In genomic region chr10:31623466-31623865, GRCh38 we compare ENCODE assay signal across 14 cellular contexts.
DNase-seq lines count a peak whose midpoint lies in the region; ATAC-seq and TF ChIP-seq lines count a peak whose summit lies in the region.
"Had no signal": no experiment of that assay in that cellular context is flagged by ENCODE, and none has a peak within 500 bp of the region (broad histone marks: within the 10 kb centered on the region; RNA-seq: fewer than 3 reads in every experiment).

No MANE protein-coding gene starts in this region.

- H3K4me3 ChIP-seq in AG09309 (ENCODE audit: control insufficient read depth, low read depth, low read length) (no peak overlapping the region), adipocyte (ENCODE audit: low read length) (peak overlapping the region; percentile 60), gastroesophageal sphincter (no peak overlapping the region), psoas muscle (no peak overlapping the region)

- no peak for TF ChIP-seq POLR2A in gastroesophageal sphincter (IDR thresholded peaks at IDR 0.05)

- ATAC-seq in gastroesophageal sphincter (peak; percentile 49), psoas muscle (peak; percentile 80 to 88 (median 84)), HG02870 (IDR thresholded peaks at IDR 0.05; ENCODE audit: unreplicated experiment) (no peak)
- ATAC-seq: activated CD8-positive, alpha-beta memory T cell treated with anti-CD3 and anti-CD28 coated beads, Interleukin-2, amount 10 ng/mL, durations not matched to agents 7 days and 5 days had no signal

- WGBS in gastroesophageal sphincter (ENCODE audit: low coverage in 1 of 2), 2 donors: 21 to 37% methylated on average over 2 to 3 of the region's 3 CpGs
- 15 to 33% (median 20%) methylated on average over 3 of the region's 3 CpGs for WGBS in psoas muscle, 3 donors

- H3K9ac ChIP-seq in adipocyte (ENCODE audit: low read length): peak overlapping the region; percentile 72

- TF ChIP-seq EP300 in gastroesophageal sphincter (IDR thresholded peaks at IDR 0.05): no peak

- H3K36me3 ChIP-seq in adipocyte (ENCODE audit: control insufficient read depth, insufficient read depth, low read length, severe bottlenecking) (no peaks in the 10 kb centered on the region), gastroesophageal sphincter (no peaks in the 10 kb centered on the region), psoas muscle (ENCODE audit: insufficient read depth in 1 of 2, low read depth in 1 of 2) (no peaks in the 10 kb centered on the region)

- H3K9me3 ChIP-seq in adipocyte (ENCODE audit: control insufficient read depth, low read length) (peaks cover 15% of the 10 kb centered on the region), gastroesophageal sphincter (peaks cover 0 to 16% (median 0%) of the 10 kb centered on the region in 3 donors), psoas muscle (peaks cover 11% of the 10 kb centered on the region)

- TF ChIP-seq CTCF in AG09309 (IDR thresholded peaks at IDR 0.05; ENCODE audit: control insufficient read depth, insufficient read depth, low read depth, low read length, missing control alignments) (no peak), gastroesophageal sphincter (IDR thresholded peaks at IDR 0.05) (no peak), psoas muscle (IDR thresholded peaks at IDR 0.05) (no peak)

- H3K4me1 ChIP-seq in adipocyte (ENCODE audit: control insufficient read depth, insufficient read depth, low read length) (peaks cover 45% of the 10 kb centered on the region), gastroesophageal sphincter (peaks cover 0 to 25% (median 19%) of the 10 kb centered on the region in 3 donors), psoas muscle (peaks cover 22% of the 10 kb centered on the region)

- no peaks in the 10 kb centered on the region for H3K27me3 ChIP-seq in adipocyte (replicated peaks; ENCODE audit: control insufficient read depth, insufficient read depth, low read length)
- no peaks in the 10 kb centered on the region for H3K27me3 ChIP-seq in gastroesophageal sphincter
- H3K27me3 ChIP-seq in psoas muscle (ENCODE audit: insufficient read depth in 3 of 3, low read length in 2 of 3): no peaks in the 10 kb centered on the region

- intact Hi-C loops in psoas muscle (cut with DNase I): no loop called here
- intact Hi-C loops in head of caudate nucleus (cut with DNase I): no loop called here

- peak; percentile 94 for DNase-seq in AG09309 (ENCODE audit: low read depth)
- peak; percentile 87 for DNase-seq in adipocyte (ENCODE audit: low read depth)
- peak; percentile 39 to 57 for DNase-seq in psoas muscle
- no peak for DNase-seq in stimulated activated CD4-positive, alpha-beta T cell treated with anti-CD3 and anti-CD28 coated beads, Interleukin-2, amount 100 ng/mL, for 48 hours
- DNase-seq in head of caudate nucleus: no peak
- DNase-seq in activated CD4-positive, CD25-positive, alpha-beta regulatory T cell treated with anti-CD3 and anti-CD28 coated beads, Interleukin-2, amount 50 U/mL, for 72 hours: no peak
- DNase-seq: activated B cell treated with CpG ODN at 0.5 μM for 24 hours; activated CD8-positive, alpha-beta memory T cell treated with anti-CD3 and anti-CD28 coated beads, Interleukin-2, amount 10 ng/mL, durations not matched to agents 7 days and 5 days; effector memory CD4-positive, alpha-beta T cell; islet precursor cell; NCI-H1092; NCI-H226 had no signal

- H3K27ac ChIP-seq in gastroesophageal sphincter: peak overlapping the region in 3 of 4 donors; percentile 44 to 59 (median 50)
- peak overlapping the region; percentile 61 for H3K27ac ChIP-seq in psoas muscle

Comparison
In these comparisons a context has a peak if more than half of its experiments do, and no peak if none do; other contexts are left out.
1. DNase-seq: peak in AG09309 (single experiment), adipocyte (single experiment) and psoas muscle (2 of 2); none in stimulated activated CD4-positive, alpha-beta T cell treated with anti-CD3 and anti-CD28 coated beads, Interleukin-2, amount 100 ng/mL, for 48 hours (0 of 2), head of caudate nucleus (0 of 42) and activated CD4-positive, CD25-positive, alpha-beta regulatory T cell treated with anti-CD3 and anti-CD28 coated beads, Interleukin-2, amount 50 U/mL, for 72 hours (single experiment).